In the genomic region with DNA sequence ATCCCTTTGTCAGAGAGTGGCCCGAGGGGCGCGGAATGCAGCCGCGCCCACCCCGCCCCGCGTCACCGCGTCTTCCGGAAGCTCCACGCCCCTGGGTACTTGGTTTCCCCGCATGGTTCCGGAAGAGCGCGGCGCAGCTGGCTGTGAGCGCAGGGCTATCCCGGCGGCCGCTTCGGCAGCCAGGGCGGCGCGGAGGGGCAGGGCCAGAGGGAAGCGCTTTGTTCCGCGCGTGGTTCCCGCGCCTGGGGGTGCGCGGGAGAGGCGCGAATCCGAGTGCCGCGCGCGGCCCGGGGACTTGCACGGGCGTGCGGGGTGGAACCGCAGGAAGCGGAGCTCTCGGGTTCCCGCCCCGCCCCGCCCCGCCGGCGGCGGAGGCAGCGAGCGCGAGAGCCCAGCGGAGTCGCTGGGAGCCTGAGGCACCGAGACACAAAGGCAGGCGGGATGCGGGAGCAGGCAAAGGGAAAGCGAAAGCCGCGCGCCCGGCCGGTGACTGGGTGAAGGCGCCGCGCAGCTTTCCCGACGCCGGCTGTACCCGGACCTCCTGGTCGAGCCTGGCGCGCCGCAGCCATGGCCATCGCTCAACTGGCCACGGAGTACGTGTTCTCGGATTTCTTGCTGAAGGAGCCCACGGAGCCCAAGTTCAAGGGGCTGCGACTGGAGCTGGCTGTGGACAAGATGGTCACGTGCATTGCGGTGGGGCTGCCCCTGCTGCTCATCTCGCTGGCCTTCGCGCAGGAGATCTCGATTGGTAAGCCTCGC, we compare ENCODE assay signal across 8 cellular contexts. TPM values are rescaled to one million over a fixed set of nuclear protein-coding genes. Genes with fewer than 3 reads are reported as not detected.
DNase-seq lines count a peak whose midpoint lies in the region; TF ChIP-seq lines count a peak whose summit lies in the region.

A gene with protein sequence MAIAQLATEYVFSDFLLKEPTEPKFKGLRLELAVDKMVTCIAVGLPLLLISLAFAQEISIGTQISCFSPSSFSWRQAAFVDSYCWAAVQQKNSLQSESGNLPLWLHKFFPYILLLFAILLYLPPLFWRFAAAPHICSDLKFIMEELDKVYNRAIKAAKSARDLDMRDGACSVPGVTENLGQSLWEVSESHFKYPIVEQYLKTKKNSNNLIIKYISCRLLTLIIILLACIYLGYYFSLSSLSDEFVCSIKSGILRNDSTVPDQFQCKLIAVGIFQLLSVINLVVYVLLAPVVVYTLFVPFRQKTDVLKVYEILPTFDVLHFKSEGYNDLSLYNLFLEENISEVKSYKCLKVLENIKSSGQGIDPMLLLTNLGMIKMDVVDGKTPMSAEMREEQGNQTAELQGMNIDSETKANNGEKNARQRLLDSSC (plus strand): TSS at position 96 of the 759 bp plus-strand sequence. CDS start 472 bp downstream, at position 568.

- DNase-seq in G401 (ENCODE audit: low spot score) (peak; percentile 62), H9 (peak; percentile 86), M059J (ENCODE audit: low read depth) (peak; percentile 91), SJSA1 (ENCODE audit: low read depth in 1 of 2, low spot score in 2 of 2) (peak; percentile 81 to 86), globus pallidus (ENCODE audit: low spot score) (peak; percentile 64), occipital lobe (lab: John Stamatoyannopoulos, UW) (peak; percentile 57)
- DNase-seq in activated naive CD4-positive, alpha-beta T cell treated with Interleukin-2 at 50 U/mL for 16 hours = peak; percentile 78

- H4K91ac ChIP-seq in H9 (ENCODE audit: insufficient read length, low read depth, low read length) = no peak within 1 kb of the TSS

- H3K4ac ChIP-seq in H9 (ENCODE audit: low read depth, low read length) = no peak within 1 kb of the TSS; the same call in 1 of the 2 replicates

- no peak within 1 kb of the TSS for H2BK120ac ChIP-seq in H9 (ENCODE audit: low read depth, low read length, poor library complexity, severe bottlenecking)

- H3K79me2 ChIP-seq in H9 (ENCODE audit: insufficient read depth, low read length) = peaks cover 44% of the 10 kb centered on the region

- H3K27ac ChIP-seq in H9 (ENCODE audit: insufficient read length, low read depth, low read length) (peak within 1 kb of the TSS; percentile 18), SJSA1 (peak within 1 kb of the TSS; percentile 96), temporal lobe (ENCODE audit: low read depth, low read length) (peak within 1 kb of the TSS; percentile 48)

- H2AK5ac ChIP-seq in H9 (ENCODE audit: insufficient read length, low read length) = no peak within 1 kb of the TSS

- no peak within 1 kb of the TSS for H4K8ac ChIP-seq in H9 (replicated peaks; ENCODE audit: insufficient read length, low read depth, low read length)

- peaks cover 10 to 21% of the 10 kb centered on the region in 2 experiments; a peak in 4 of 5 replicates for H3K9me3 Mint-ChIP-seq in H9

- no peak within 1 kb of the TSS for H2AFZ ChIP-seq in H9 (ENCODE audit: low read length)

- H2BK15ac ChIP-seq in H9 (ENCODE audit: low read depth, low read length) = no peak within 1 kb of the TSS

- H3K27ac Mint-ChIP-seq in H9 = peak within 1 kb of the TSS; percentile 92 to 98 (median 98)

- H3K79me1 ChIP-seq in H9 (ENCODE audit: insufficient read depth, low read depth, low read length, poor library complexity, severe bottlenecking) = no peaks in the 10 kb centered on the region

- H3K4me3 ChIP-seq in SJSA1 = peak within 1 kb of the TSS; percentile 97

- H3T11ph ChIP-seq in H9 (ENCODE audit: low read length) = no peak within 1 kb of the TSS

- no peaks in the 10 kb centered on the region for H4K20me1 ChIP-seq in H9 (ENCODE audit: control insufficient read depth, insufficient read depth, insufficient read length)

- TF ChIP-seq CTCF in H9 (conservative IDR thresholded peaks at IDR 0.05) = no peak

- peaks cover 11 to 22% (median 20%) of the 10 kb centered on the region in 3 experiments for H3K36me3 Mint-ChIP-seq in H9 (ENCODE audit: insufficient read depth in 1 of 3, low read depth in 3 of 3)

- no peak within 1 kb of the TSS for H3K23ac ChIP-seq in H9 (ENCODE audit: insufficient read length, low read depth, low read length)

- H3K36me3 ChIP-seq in SJSA1 = peaks cover 6% of the 10 kb centered on the region

- peak within 1 kb of the TSS; percentile 35 for H4K5ac ChIP-seq in H9 (ENCODE audit: insufficient read length, low read depth, low read length)

- no peak within 1 kb of the TSS for H2BK5ac ChIP-seq in H9 (ENCODE audit: insufficient read length, low read length)

- peak within 1 kb of the TSS; percentile 97 for H3K18ac ChIP-seq in H9 (ENCODE audit: insufficient read length, low read depth, low read length)

- H3K4me1 ChIP-seq in H9 (ENCODE audit: insufficient read depth, low read length) (peaks cover 13% of the 10 kb centered on the region; the same call in 1 of the 2 replicates), SJSA1 (replicated peaks) (peaks cover 25% of the 10 kb centered on the region)

- H2BK12ac ChIP-seq in H9 (ENCODE audit: insufficient read length, low read depth, low read length) = no peak within 1 kb of the TSS

- in situ Hi-C loops in G401 (cut with HindIII; ENCODE audit: low sequenced_read_pairs) = no loop called here

- H3K4me2 ChIP-seq in H9 (ENCODE audit: insufficient read depth, insufficient read length, low read length) = peak within 1 kb of the TSS; percentile 98

- H3K9me3 ChIP-seq in H9 (ENCODE audit: control insufficient read depth, low read depth, low read length) = no peaks in the 10 kb centered on the region
- H3K9me3 ChIP-seq in SJSA1 (replicated peaks) = no peaks in the 10 kb centered on the region

- H3K27me3 ChIP-seq in H9 (ENCODE audit: insufficient read depth, low read length) (no peaks in the 10 kb centered on the region), SJSA1 (replicated peaks) (no peaks in the 10 kb centered on the region)

- WGBS in H9 (ENCODE audit: extremely low coverage, insufficient read length, low lambda C conversion rate) = no CpG with 5 or more reads among the region's 92 CpGs

- H3K4me3 Mint-ChIP-seq in H9 = no peak within 1 kb of the TSS; a peak in 2 of 5 replicates

- H3K56ac ChIP-seq in H9 (ENCODE audit: insufficient read length, low read depth, low read length) = no peak within 1 kb of the TSS

- peak within 1 kb of the TSS; percentile 90 for H3K9ac ChIP-seq in H9 (ENCODE audit: extremely low read depth, insufficient read length, low read length)

- peaks cover 30 to 31% of the 10 kb centered on the region in 2 experiments for H3K4me1 Mint-ChIP-seq in H9

- H3K14ac ChIP-seq in H9 (ENCODE audit: insufficient read depth, low read length) = peak within 1 kb of the TSS; percentile 97

- H2BK20ac ChIP-seq in H9 (ENCODE audit: low read depth, low read length, poor library complexity, severe bottlenecking) = no peak within 1 kb of the TSS

- H3K23me2 ChIP-seq in H9 (ENCODE audit: insufficient read length, low read depth, low read length, poor library complexity, severe bottlenecking) = peaks cover 22% of the 10 kb centered on the region

- peaks cover 5% of the 10 kb centered on the region; the same call in 1 of the 2 replicates for H3K27me3 Mint-ChIP-seq in H9 (ENCODE audit: low read depth)

RNA-seq across cellular contexts. Expression of the gene that starts here (rescaled TPM):
- total RNA-seq in G401 (2014; rRNA removed; shearing (Covaris generic)) = 5.7 and 7.0 TPM in 2 replicates
- total RNA-seq in H9 (2021) = 37.4 and 37.5 TPM in 2 replicates
- 47.8 and 49.8 TPM in 2 replicates for total RNA-seq in M059J (2014; rRNA removed; shearing (Covaris generic))
- total RNA-seq in SJSA1 (2014; rRNA removed; shearing (Covaris generic)) = 35.3 and 36.9 TPM in 2 replicates
- total RNA-seq in occipital lobe = 191 TPM
- 149 TPM for total RNA-seq in temporal lobe

Comparison
In these comparisons a context has a peak if more than half of its experiments do, and no peak if none do; other contexts are left out.
1. Peak in every context shown above with its lines: DNase-seq, H3K4me3 ChIP-seq and H3K27ac ChIP-seq.
2. H3K27ac ChIP-seq: peak in every context shown above with its lines; median percentile 96 in SJSA1; 48 in temporal lobe; 18 in H9.